Comparison of ENCODE assay signal across 1 cellular context in the genomic region with DNA sequence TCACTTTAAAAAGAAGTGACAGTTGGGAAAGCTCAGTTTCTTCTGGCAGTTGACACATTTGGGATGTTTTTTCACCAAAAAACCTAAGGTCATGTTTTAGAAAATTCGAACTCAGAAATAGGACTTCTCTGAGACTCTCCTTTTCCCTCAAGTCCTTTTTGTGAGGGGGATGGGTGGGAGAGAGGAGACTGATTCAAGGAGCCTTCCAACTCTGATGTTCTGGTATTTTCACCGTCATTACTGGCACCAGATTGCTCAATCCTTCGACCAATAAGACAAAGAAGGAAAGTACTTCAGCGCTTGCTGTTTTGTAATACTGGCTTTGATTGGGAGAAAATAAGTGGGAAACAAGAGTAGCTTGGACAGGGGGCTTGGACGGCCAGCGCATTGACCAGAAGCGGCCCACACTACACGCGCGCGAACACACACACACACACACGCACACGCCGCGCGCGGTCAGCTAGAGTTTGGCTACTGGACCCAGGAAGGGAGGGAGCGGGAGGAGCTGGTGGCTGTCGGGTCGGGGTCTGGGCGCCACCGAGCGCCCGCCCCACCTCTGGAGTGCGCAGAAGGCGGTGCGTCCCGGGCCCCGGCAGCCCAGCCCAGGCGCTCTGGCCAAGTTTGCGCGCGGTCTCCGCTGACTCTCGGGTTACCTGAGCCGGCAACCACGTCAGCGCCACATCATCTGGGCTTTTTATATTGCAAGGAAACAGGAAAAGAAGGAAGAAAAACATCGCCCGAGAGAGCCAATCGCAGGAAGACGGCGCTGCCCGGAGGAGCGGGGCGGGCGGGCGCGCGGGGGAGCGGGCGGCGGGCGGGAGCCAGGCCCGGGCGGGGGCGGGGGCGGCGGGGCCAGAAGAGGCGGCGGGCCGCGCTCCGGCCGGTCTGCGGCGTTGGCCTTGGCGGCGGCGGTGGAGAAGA.
TF ChIP-seq lines count a peak whose summit lies in the region.

A gene (plus strand): TSS at position 855 of the 921 bp plus-strand sequence. CDS start 66 bp downstream, at position 921.

TF ChIP-seq in K562, 482 proteins besides CTCF, POLR2A, EP300 and RAD21 (continued from another document):
- TF ChIP-seq ZNF551 (CRISPR knock-in tag; IDR thresholded peaks at IDR 0.05) (no peak), ATF7 (IDR thresholded peaks at IDR 0.05) (0 out of 2 replicates have a peak, but pooled peaks have one; percentile 12), NFIC (IDR thresholded peaks at IDR 0.05) (peak; percentile 37; the same call in 1 of the 2 replicates), TOE1 (IDR thresholded peaks at IDR 0.05; ENCODE audit: borderline replicate concordance) (peak; percentile 38; the same call in 1 of the 2 replicates), TOE1 (CRISPR knock-in tag; IDR thresholded peaks at IDR 0.05; ENCODE audit: borderline replicate concordance, low read depth) (no peak), TBP (optimal IDR thresholded peaks at IDR 0.05; ENCODE audit: low read depth, low read length) (peak; percentile 69), ZNF707 (CRISPR knock-in tag; conservative IDR thresholded peaks at IDR 0.05) (no peak), POLR2B (IDR thresholded peaks at IDR 0.05; ENCODE audit: low read depth, partially characterized antibody) (peak; percentile 70), TAF7 (tag; IDR thresholded peaks at IDR 0.05) (no peak), SMARCE1 (IDR thresholded peaks at IDR 0.05) (peak; percentile 60), SLC30A9 (CRISPR knock-in tag; IDR thresholded peaks at IDR 0.05) (no peak), CBX3 (IDR thresholded peaks at IDR 0.05; ENCODE audit: borderline replicate concordance in 1 of 2, low read length in 2 of 2) (peak in 1 of 2 experiments; percentile 66; a peak in 1 of 3 replicates)
- TF ChIP-seq, protein P1, sequence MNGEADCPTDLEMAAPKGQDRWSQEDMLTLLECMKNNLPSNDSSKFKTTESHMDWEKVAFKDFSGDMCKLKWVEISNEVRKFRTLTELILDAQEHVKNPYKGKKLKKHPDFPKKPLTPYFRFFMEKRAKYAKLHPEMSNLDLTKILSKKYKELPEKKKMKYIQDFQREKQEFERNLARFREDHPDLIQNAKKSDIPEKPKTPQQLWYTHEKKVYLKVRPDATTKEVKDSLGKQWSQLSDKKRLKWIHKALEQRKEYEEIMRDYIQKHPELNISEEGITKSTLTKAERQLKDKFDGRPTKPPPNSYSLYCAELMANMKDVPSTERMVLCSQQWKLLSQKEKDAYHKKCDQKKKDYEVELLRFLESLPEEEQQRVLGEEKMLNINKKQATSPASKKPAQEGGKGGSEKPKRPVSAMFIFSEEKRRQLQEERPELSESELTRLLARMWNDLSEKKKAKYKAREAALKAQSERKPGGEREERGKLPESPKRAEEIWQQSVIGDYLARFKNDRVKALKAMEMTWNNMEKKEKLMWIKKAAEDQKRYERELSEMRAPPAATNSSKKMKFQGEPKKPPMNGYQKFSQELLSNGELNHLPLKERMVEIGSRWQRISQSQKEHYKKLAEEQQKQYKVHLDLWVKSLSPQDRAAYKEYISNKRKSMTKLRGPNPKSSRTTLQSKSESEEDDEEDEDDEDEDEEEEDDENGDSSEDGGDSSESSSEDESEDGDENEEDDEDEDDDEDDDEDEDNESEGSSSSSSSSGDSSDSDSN (IDR thresholded peaks at IDR 0.05; ENCODE audit: borderline replicate concordance in 1 of 2, low read depth in 2 of 2, low read length in 2 of 2) = 0 out of 4 replicates have a peak, but pooled peaks of 1 of the 2 experiments have one; percentile 49
- TF ChIP-seq, protein P2, sequence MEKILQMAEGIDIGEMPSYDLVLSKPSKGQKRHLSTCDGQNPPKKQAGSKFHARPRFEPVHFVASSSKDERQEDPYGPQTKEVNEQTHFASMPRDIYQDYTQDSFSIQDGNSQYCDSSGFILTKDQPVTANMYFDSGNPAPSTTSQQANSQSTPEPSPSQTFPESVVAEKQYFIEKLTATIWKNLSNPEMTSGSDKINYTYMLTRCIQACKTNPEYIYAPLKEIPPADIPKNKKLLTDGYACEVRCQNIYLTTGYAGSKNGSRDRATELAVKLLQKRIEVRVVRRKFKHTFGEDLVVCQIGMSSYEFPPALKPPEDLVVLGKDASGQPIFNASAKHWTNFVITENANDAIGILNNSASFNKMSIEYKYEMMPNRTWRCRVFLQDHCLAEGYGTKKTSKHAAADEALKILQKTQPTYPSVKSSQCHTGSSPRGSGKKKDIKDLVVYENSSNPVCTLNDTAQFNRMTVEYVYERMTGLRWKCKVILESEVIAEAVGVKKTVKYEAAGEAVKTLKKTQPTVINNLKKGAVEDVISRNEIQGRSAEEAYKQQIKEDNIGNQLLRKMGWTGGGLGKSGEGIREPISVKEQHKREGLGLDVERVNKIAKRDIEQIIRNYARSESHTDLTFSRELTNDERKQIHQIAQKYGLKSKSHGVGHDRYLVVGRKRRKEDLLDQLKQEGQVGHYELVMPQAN (IDR thresholded peaks at IDR 0.05; ENCODE audit: borderline replicate concordance) = 0 out of 2 replicates have a peak, but pooled peaks have one; percentile 30
- TF ChIP-seq, protein P3, sequence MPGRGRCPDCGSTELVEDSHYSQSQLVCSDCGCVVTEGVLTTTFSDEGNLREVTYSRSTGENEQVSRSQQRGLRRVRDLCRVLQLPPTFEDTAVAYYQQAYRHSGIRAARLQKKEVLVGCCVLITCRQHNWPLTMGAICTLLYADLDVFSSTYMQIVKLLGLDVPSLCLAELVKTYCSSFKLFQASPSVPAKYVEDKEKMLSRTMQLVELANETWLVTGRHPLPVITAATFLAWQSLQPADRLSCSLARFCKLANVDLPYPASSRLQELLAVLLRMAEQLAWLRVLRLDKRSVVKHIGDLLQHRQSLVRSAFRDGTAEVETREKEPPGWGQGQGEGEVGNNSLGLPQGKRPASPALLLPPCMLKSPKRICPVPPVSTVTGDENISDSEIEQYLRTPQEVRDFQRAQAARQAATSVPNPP (IDR thresholded peaks at IDR 0.05; ENCODE audit: borderline replicate concordance, insufficient read depth, insufficient read length) = no peak
- TF ChIP-seq, protein P4, sequence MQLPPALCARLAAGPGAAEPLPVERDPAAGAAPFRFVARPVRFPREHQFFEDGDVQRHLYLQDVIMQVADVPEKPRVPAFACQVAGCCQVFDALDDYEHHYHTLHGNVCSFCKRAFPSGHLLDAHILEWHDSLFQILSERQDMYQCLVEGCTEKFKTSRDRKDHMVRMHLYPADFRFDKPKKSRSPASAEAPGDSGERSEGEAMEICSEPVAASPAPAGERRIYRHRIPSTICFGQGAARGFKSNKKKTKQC (CRISPR knock-in tag; IDR thresholded peaks at IDR 0.05) = no peak
